In the genomic region with DNA sequence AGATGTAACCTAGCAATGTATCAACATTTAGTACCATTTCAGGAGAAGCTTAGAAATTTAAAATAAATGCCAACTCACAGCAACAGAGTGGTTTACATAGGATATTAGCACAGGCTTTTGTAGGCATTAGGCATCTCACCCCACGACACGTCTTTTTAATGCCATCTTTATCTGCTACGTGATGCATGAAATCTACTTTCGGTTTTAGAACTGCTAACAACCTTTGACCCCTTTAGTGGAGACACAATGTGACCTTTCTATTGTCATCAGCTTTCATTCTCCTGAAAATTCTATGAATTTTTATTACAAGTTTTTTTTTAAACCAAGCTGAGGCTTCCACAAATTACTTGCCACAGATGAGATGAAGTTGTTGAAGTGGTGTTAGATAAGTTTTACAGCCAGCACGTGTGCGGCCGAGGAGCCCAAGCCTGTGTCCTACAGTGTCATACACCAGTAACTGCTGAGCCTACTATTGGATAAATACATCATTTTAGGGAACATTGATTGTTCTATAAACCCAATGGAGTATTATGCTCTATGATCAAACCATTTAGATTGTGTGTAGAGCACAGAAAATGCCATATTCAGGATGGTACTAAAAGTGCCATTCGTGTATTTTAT, we compare ENCODE assay signal across 19 cellular contexts.
"Had no signal": no experiment of that assay in that cellular context is flagged by ENCODE, and none has a peak within 500 bp of the region (broad histone marks: within the 10 kb centered on the region; RNA-seq: fewer than 3 reads in every experiment).

No MANE protein-coding gene starts in this region.

- H3K4me3 ChIP-seq: gastroesophageal sphincter, smooth muscle cell, suprapubic skin, thyroid gland, upper lobe of left lung, uterus had no signal

- H3K9me3 Mint-ChIP-seq: naive B cell had no signal

- H3K4me3 Mint-ChIP-seq: naive B cell, nephron progenitor cell had no signal

- DNase-seq: cortex of kidney; dorsolateral prefrontal cortex; effector CD8-positive, alpha-beta T cell; foreskin fibroblast; glutamatergic neuron; mesendoderm; naive B cell; nephron progenitor cell; posterior cingulate gyrus; stimulated activated CD4-positive, alpha-beta T cell treated with anti-CD3 and anti-CD28 coated beads, Interleukin-2, amount 100 ng/mL, for 48 hours; stimulated activated naive CD8-positive, alpha-beta T cell treated with anti-CD3 and anti-CD28 coated beads, Interleukin-15, Interleukin-2, amounts not matched to agents 100 U/mL and 50 U/mL, for 24 hours; thyroid gland; upper lobe of left lung; uterus had no signal

- H3K4me1 ChIP-seq: gastroesophageal sphincter, suprapubic skin, upper lobe of left lung, uterus had no signal

- H3K36me3 ChIP-seq: neutrophil, suprapubic skin, thyroid gland, upper lobe of left lung, uterus had no signal

- ATAC-seq: esophagus mucosa; gastroesophageal sphincter; stimulated activated naive CD8-positive, alpha-beta T cell treated with anti-CD3 and anti-CD28 coated beads, Interleukin-15, Interleukin-2, amounts not matched to agents 100 U/mL and 50 U/mL, for 24 hours had no signal

- H3K27ac Mint-ChIP-seq: naive B cell, nephron progenitor cell had no signal

- H3K27ac ChIP-seq: dorsolateral prefrontal cortex, gastroesophageal sphincter, neutrophil, suprapubic skin, thyroid gland, upper lobe of left lung, uterus had no signal

- H3K9me3 ChIP-seq: gastroesophageal sphincter, neutrophil, suprapubic skin, thyroid gland, upper lobe of left lung, uterus had no signal

- H3K4me2 ChIP-seq: smooth muscle cell had no signal

- H3K27me3 Mint-ChIP-seq: naive B cell had no signal

- H3K27me3 ChIP-seq: dorsolateral prefrontal cortex, gastroesophageal sphincter, neutrophil, suprapubic skin, thyroid gland, upper lobe of left lung, uterus had no signal
